Comparison of ENCODE assay signal across 1 cellular context in the genomic region with DNA sequence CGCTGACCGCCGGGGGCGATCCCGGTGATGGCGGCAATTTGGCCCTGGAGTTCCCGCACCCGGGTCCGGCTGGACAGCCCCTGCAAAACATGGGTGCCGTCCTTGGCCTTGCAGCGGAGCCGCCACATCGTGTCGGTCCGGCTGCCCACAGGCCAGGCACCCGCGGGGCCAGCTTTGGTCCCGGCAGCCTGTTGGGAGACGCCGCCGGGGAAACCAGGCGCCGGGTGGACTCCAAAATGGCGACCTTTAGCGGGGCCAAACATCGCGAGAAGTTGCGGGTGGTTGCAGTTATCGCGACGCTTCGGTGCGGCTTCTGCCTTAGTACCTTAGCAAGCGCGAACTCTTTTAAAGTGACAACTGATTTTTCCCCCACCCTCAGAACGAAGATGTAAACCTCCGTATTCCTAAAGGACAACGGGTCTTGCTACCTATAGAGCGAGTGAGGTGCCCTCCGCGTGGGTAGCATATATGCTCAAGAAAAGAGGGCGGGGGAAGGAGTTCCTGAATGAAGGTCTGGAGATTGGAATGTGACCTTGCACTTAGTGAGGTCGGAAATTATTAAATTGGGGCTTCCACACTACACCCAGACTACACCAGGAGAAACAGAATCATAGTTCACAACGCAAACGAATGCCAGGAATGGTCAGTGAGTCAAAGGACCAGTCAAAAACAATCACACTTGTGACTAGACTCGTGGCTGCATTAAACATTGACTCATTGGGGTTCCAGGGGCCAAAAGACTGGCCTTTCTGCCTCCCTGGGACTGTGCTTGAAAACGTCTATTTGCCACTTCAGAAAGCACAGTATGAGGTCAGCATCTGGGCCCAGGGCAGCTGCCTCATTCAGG.
TF ChIP-seq lines count a peak whose summit lies in the region.

TSS of gene YOD1 (minus strand) at position 441 of the 847 bp plus-strand sequence. CDS start at position 263, 178 bp downstream.

TF ChIP-seq in K562, 482 proteins besides CTCF, POLR2A, EP300 and RAD21 (continued from another document and continues in another):
- TF ChIP-seq MAX (CRISPR knock-in tag; IDR thresholded peaks at IDR 0.05), result peak; percentile 60
- TF ChIP-seq, protein P1, sequence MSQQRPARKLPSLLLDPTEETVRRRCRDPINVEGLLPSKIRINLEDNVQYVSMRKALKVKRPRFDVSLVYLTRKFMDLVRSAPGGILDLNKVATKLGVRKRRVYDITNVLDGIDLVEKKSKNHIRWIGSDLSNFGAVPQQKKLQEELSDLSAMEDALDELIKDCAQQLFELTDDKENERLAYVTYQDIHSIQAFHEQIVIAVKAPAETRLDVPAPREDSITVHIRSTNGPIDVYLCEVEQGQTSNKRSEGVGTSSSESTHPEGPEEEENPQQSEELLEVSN (IDR thresholded peaks at IDR 0.05; ENCODE audit: borderline replicate concordance in 1 of 2, extremely low read depth in 1 of 2, insufficient read depth in 1 of 2, insufficient read length in 1 of 2, low read depth in 1 of 2, low read length in 1 of 2, poor library complexity in 1 of 2, severe bottlenecking in 1 of 2), result peak in 1 of 2 experiments; percentile 19
- TF ChIP-seq, protein P2, sequence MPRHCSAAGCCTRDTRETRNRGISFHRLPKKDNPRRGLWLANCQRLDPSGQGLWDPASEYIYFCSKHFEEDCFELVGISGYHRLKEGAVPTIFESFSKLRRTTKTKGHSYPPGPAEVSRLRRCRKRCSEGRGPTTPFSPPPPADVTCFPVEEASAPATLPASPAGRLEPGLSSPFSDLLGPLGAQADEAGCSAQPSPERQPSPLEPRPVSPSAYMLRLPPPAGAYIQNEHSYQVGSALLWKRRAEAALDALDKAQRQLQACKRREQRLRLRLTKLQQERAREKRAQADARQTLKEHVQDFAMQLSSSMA (CRISPR knock-in tag; IDR thresholded peaks at IDR 0.05), result 0 out of 2 replicates have a peak, but pooled peaks have one; percentile 2
- TF ChIP-seq ZFX (CRISPR knock-in tag; IDR thresholded peaks at IDR 0.05), result peak; percentile 92
- TF ChIP-seq, protein P3, sequence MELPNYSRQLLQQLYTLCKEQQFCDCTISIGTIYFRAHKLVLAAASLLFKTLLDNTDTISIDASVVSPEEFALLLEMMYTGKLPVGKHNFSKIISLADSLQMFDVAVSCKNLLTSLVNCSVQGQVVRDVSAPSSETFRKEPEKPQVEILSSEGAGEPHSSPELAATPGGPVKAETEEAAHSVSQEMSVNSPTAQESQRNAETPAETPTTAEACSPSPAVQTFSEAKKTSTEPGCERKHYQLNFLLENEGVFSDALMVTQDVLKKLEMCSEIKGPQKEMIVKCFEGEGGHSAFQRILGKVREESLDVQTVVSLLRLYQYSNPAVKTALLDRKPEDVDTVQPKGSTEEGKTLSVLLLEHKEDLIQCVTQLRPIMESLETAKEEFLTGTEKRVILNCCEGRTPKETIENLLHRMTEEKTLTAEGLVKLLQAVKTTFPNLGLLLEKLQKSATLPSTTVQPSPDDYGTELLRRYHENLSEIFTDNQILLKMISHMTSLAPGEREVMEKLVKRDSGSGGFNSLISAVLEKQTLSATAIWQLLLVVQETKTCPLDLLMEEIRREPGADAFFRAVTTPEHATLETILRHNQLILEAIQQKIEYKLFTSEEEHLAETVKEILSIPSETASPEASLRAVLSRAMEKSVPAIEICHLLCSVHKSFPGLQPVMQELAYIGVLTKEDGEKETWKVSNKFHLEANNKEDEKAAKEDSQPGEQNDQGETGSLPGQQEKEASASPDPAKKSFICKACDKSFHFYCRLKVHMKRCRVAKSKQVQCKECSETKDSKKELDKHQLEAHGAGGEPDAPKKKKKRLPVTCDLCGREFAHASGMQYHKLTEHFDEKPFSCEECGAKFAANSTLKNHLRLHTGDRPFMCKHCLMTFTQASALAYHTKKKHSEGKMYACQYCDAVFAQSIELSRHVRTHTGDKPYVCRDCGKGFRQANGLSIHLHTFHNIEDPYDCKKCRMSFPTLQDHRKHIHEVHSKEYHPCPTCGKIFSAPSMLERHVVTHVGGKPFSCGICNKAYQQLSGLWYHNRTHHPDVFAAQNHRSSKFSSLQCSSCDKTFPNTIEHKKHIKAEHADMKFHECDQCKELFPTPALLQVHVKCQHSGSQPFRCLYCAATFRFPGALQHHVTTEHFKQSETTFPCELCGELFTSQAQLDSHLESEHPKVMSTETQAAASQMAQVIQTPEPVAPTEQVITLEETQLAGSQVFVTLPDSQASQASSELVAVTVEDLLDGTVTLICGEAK (IDR thresholded peaks at IDR 0.05), result peak; percentile 44
- TF ChIP-seq, protein P3 (CRISPR knock-in tag; IDR thresholded peaks at IDR 0.05), result no peak
- 0 out of 2 replicates have a peak, but pooled peaks have one; percentile 37 for TF ChIP-seq NBN (IDR thresholded peaks at IDR 0.05; ENCODE audit: low read depth)
- peak; percentile 40; the same call in 1 of the 2 replicates for TF ChIP-seq ZBTB1 (CRISPR knock-in tag; IDR thresholded peaks at IDR 0.05; ENCODE audit: borderline replicate concordance, low read depth)
- TF ChIP-seq NRF1 (conservative IDR thresholded peaks at IDR 0.05 in 1 of 2, IDR thresholded peaks at IDR 0.05 in 1 of 2), result peak; percentile 52 to 56
- TF ChIP-seq ZNF395 (CRISPR knock-in tag; IDR thresholded peaks at IDR 0.05), result peak; percentile 64; the same call in 1 of the 2 replicates
- TF ChIP-seq BRF1 (IDR thresholded peaks at IDR 0.05; ENCODE audit: borderline replicate concordance, extremely low read depth, insufficient read length), result no peak
- TF ChIP-seq CBFB (CRISPR knock-in tag; IDR thresholded peaks at IDR 0.05), result peak; percentile 34; the same call in 1 of the 2 replicates
- TF ChIP-seq RNF2 (IDR thresholded peaks at IDR 0.05), result no peak
- TF ChIP-seq GTF2F1 (IDR thresholded peaks at IDR 0.05; ENCODE audit: low read depth, low read length), result 0 out of 2 replicates have a peak, but pooled peaks have one; percentile 14
- TF ChIP-seq PTRF (tag; IDR thresholded peaks at IDR 0.05), result no peak
- TF ChIP-seq SAFB2 (IDR thresholded peaks at IDR 0.05; ENCODE audit: borderline replicate concordance, low read depth, low read length, severe bottlenecking), result no peak
- peak; percentile 91 for TF ChIP-seq POLR2AphosphoS5 (IDR thresholded peaks at IDR 0.05; ENCODE audit: control insufficient read depth, insufficient read depth, low read depth, low read length)
- TF ChIP-seq E2F1 (CRISPR knock-in tag; IDR thresholded peaks at IDR 0.05), result peak; percentile 60; the same call in 1 of the 2 replicates
- peak; percentile 88 for TF ChIP-seq TAF1 (IDR thresholded peaks at IDR 0.05; ENCODE audit: control insufficient read depth, extremely low read depth, insufficient read depth, low read length, severe bottlenecking)
- no peak for TF ChIP-seq HIVEP1 (CRISPR knock-in tag; IDR thresholded peaks at IDR 0.05)
- no peak for TF ChIP-seq ZNF280A (IDR thresholded peaks at IDR 0.05; ENCODE audit: low read depth, partially characterized antibody)
- peak; percentile 29; the same call in 1 of the 2 replicates for TF ChIP-seq SMAD4 (CRISPR knock-in tag; conservative IDR thresholded peaks at IDR 0.05)
- TF ChIP-seq SUPT5H (IDR thresholded peaks at IDR 0.05), result peak; percentile 85
- no peak for TF ChIP-seq CAMTA2 (CRISPR knock-in tag; conservative IDR thresholded peaks at IDR 0.05)
- TF ChIP-seq ARID2 (IDR thresholded peaks at IDR 0.05), result no peak
- TF ChIP-seq DIDO1 (tag; IDR thresholded peaks at IDR 0.05; ENCODE audit: low read depth), result no peak; the same call in 1 of the 2 replicates
- TF ChIP-seq, protein P4, sequence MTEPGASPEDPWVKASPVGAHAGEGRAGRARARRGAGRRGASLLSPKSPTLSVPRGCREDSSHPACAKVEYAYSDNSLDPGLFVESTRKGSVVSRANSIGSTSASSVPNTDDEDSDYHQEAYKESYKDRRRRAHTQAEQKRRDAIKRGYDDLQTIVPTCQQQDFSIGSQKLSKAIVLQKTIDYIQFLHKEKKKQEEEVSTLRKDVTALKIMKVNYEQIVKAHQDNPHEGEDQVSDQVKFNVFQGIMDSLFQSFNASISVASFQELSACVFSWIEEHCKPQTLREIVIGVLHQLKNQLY (CRISPR knock-in tag; conservative IDR thresholded peaks at IDR 0.05), result 0 out of 4 replicates have a peak, but pooled peaks of 1 of the 2 experiments have one; percentile 33
- no peak for TF ChIP-seq ELK1 (CRISPR knock-in tag; IDR thresholded peaks at IDR 0.05)
- peak; percentile 35; the same call in 1 of the 2 replicates for TF ChIP-seq ETS1 (conservative IDR thresholded peaks at IDR 0.05; ENCODE audit: control insufficient read depth, low read depth, low read length)
- TF ChIP-seq ZEB2 (IDR thresholded peaks at IDR 0.05), result 0 out of 2 replicates have a peak, but pooled peaks have one; percentile 9
- TF ChIP-seq FOXJ2 (tag; IDR thresholded peaks at IDR 0.05), result 0 out of 2 replicates have a peak, but pooled peaks have one; percentile 66
- no peak for TF ChIP-seq ZNF695 (CRISPR knock-in tag; IDR thresholded peaks at IDR 0.05)
